In genomic region chr7:47513741-47514241, GRCh38 we compare ENCODE assay signal across 10 cellular contexts.
DNase-seq lines count a peak whose midpoint lies in the region; ATAC-seq and TF ChIP-seq lines count a peak whose summit lies in the region.
"Had no signal": no experiment of that assay in that cellular context is flagged by ENCODE, and none has a peak within 500 bp of the region (broad histone marks: within the 10 kb centered on the region; RNA-seq: fewer than 3 reads in every experiment).

No MANE protein-coding gene starts in this region.

- TF ChIP-seq CTCF in astrocyte of the spinal cord (IDR thresholded peaks at IDR 0.05; ENCODE audit: low read depth, low read length) (no peak), left lung (IDR thresholded peaks at IDR 0.05) (no peak), GM13977 (IDR thresholded peaks at IDR 0.05; ENCODE audit: extremely low read depth, insufficient read depth, missing control alignments) (no peak)

- H3K27me3 ChIP-seq in left lung, result no peaks in the 10 kb centered on the region

- H3K4me3 ChIP-seq in astrocyte of the spinal cord (ENCODE audit: low read depth, low read length), result no peak overlapping the region
- H3K4me3 ChIP-seq in left lung, result no peak overlapping the region

- H3K9me3 ChIP-seq in left lung, result no peaks in the 10 kb centered on the region

- H3K4me1 ChIP-seq in left lung, result peaks cover 0 to 23% of the 10 kb centered on the region in 2 donors

- no peaks in the 10 kb centered on the region for H3K36me3 ChIP-seq in left lung

- in situ Hi-C loops in astrocyte of the spinal cord (cut with HindIII; ENCODE audit: low sequenced_read_pairs) (no loop called here), GM13977 (cut with MboI; ENCODE audit: low pct_unique_long_range_greater_than_20kb, low sequenced_read_pairs, unreplicated experiment) (no loop called here)

- DNase-seq in Kasumi-1 (lab: John Stamatoyannopoulos, UW) (peak; percentile 30 to 43), astrocyte of the spinal cord (ENCODE audit: low read depth, low spot score) (peak; percentile 79), left lung (no peak), superior temporal gyrus (ENCODE audit: extremely low spot score) (peak; percentile 35), DMS153 treated with DMSO at 0.1 percent for 48 hours (lab: John Stamatoyannopoulos, UW; ENCODE audit: unreplicated experiment) (no peak), GM13977 (ENCODE audit: low spot score) (no peak), SW480 (ENCODE audit: low spot score) (no peak)
- DNase-seq: activated CD4-positive, alpha-beta T cell treated with anti-CD3 and anti-CD28 coated beads, Interleukin-2, amount 50 U/mL, for 4 hours; NCI-H524 had no signal

- intact Hi-C loops in left lung (cut with DNase I), result no loop called here

- H3K27ac ChIP-seq in left lung, result peak overlapping the region in 1 of 2 donors; percentile 53

- ATAC-seq in left lung, result peak; percentile 72
- ATAC-seq in HG03196 (IDR thresholded peaks at IDR 0.05; ENCODE audit: unreplicated experiment), result no peak

Comparison
In these comparisons a context has a peak if more than half of its experiments do, and no peak if none do; other contexts are left out.
1. DNase-seq: peak in Kasumi-1 (2 of 2), astrocyte of the spinal cord (single experiment) and superior temporal gyrus (single experiment); none in left lung (0 of 2), DMS153 treated with DMSO at 0.1 percent for 48 hours (single experiment), GM13977 (single experiment) and SW480 (single experiment).